Comparison of ENCODE assay signal across 20 cellular contexts in genomic region chr7:5303061-5303460, GRCh38.
"Had no signal": no experiment of that assay in that cellular context is flagged by ENCODE, and none has a peak within 500 bp of the region (broad histone marks: within the 10 kb centered on the region; RNA-seq: fewer than 3 reads in every experiment).

No MANE protein-coding gene starts in this region.

- H3K9me3 ChIP-seq: mucosa of descending colon, spleen, tibial nerve had no signal

- DNase-seq: activated CD4-positive, alpha-beta T cell treated with anti-CD3 and anti-CD28 coated beads for 1 hour; activated CD4-positive, alpha-beta T cell treated with anti-CD3 and anti-CD28 coated beads, Interleukin-2, amount 50 U/mL, for 4 hours; activated gamma-delta T cell treated with Interleukin-2 at 50 U/mL for 16 hours; activated naive CD8-positive, alpha-beta T cell treated with anti-CD3 and anti-CD28 coated beads for 36 hours; amniotic stem cell; dermis blood vessel endothelial cell; foreskin keratinocyte; mesenchymal stem cell; mucosa of descending colon; naive B cell; posterior cingulate gyrus; retina; spleen; stimulated activated CD4-positive, alpha-beta T cell treated with anti-CD3 and anti-CD28 coated beads, Interleukin-4, amount 100 ng/mL, for 4 hours; stimulated activated naive CD4-positive, alpha-beta T cell; SW 1271; T-helper 2 cell had no signal

- ATAC-seq: mucosa of descending colon had no signal

- H3K4me3 Mint-ChIP-seq: activated naive CD8-positive, alpha-beta T cell treated with anti-CD3 and anti-CD28 coated beads for 36 hours; activated T-helper 1 cell treated with anti-CD3 and anti-CD28 coated beads, Interleukin-12 subunit alpha, Interleukin-12 subunit beta, Interleukin-2, Interleukin-4 antibody, amounts not matched to agents 30 ng/mL and 10 ng/mL and 1 ng/mL, durations not matched to agents 14 hours and 24 hours and 36 hours; naive B cell had no signal

- H3K27ac ChIP-seq: foreskin keratinocyte, spleen, tibial nerve, VCaP had no signal

- H3K9me3 Mint-ChIP-seq: activated naive CD8-positive, alpha-beta T cell treated with anti-CD3 and anti-CD28 coated beads for 36 hours; activated T-helper 1 cell treated with anti-CD3 and anti-CD28 coated beads, Interleukin-12 subunit alpha, Interleukin-12 subunit beta, Interleukin-2, Interleukin-4 antibody, amounts not matched to agents 30 ng/mL and 10 ng/mL and 1 ng/mL, durations not matched to agents 14 hours and 24 hours and 36 hours had no signal

- H3K27me3 ChIP-seq: foreskin keratinocyte, tibial nerve had no signal

- H3K27ac Mint-ChIP-seq: activated naive CD8-positive, alpha-beta T cell treated with anti-CD3 and anti-CD28 coated beads for 36 hours; activated T-helper 1 cell treated with anti-CD3 and anti-CD28 coated beads, Interleukin-12 subunit alpha, Interleukin-12 subunit beta, Interleukin-2, Interleukin-4 antibody, amounts not matched to agents 30 ng/mL and 10 ng/mL and 1 ng/mL, durations not matched to agents 14 hours and 24 hours and 36 hours had no signal

- H3K4me1 ChIP-seq: foreskin keratinocyte, spleen, tibial nerve had no signal

- H3K36me3 Mint-ChIP-seq: activated naive CD8-positive, alpha-beta T cell treated with anti-CD3 and anti-CD28 coated beads for 36 hours had no signal

- H3K4me1 Mint-ChIP-seq: activated naive CD8-positive, alpha-beta T cell treated with anti-CD3 and anti-CD28 coated beads for 36 hours had no signal

- H3K4me3 ChIP-seq: mucosa of descending colon, spleen, tibial nerve had no signal
